In the genomic region with DNA sequence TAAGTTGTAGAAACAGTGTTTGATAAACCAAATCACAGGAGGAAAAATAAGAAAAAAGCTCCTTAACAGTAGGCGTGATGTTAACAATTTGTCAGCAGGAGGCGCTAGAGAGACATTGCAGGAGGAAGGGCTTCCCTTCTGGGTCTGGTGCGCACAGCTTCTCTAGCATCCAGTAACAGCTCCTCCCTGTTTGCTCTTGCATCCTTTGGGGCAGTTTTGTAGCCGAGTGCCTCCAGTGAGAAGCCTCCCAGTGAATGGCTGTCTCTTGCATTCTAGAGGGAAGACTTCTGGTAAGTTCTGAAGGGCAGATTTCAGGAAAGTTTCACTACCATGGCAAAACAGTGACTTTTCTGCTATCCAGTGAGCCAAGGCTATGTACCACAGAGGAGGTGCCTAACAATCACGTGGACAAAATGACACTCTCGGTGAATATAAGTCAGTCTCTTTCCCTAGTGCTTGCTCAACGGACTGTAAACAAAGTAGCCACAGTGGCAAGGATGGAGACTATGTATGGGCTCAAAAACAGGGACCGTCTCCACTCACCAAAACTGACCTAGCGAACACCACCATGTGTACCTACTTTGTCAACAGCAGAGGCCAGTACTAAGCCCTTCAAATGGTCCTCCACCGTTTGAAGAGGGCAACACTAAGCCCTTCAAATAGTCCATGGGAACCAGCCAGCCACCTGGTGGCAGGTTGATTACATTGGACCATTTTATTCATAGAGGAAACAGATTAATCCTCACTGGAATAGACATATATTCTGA, we compare ENCODE assay signal across 9 cellular contexts. TPM values are rescaled to one million over a fixed set of nuclear protein-coding genes. Genes with fewer than 3 reads are reported as not detected.
DNase-seq lines count a peak whose midpoint lies in the region; ATAC-seq, FAIRE-seq and TF ChIP-seq lines count a peak whose summit lies in the region.
"Had no signal": no experiment of that assay in that cellular context is flagged by ENCODE, and none has a peak within 500 bp of the region (broad histone marks: within the 10 kb centered on the region; RNA-seq: fewer than 3 reads in every experiment).

No MANE protein-coding gene starts in this region.

- peaks cover 5% of the 10 kb centered on the region for H3K4me1 Mint-ChIP-seq in progenitor cell of endocrine pancreas (ENCODE audit: low read depth)

- peaks cover 4% of the 10 kb centered on the region for H3K9me3 Mint-ChIP-seq in progenitor cell of endocrine pancreas (ENCODE audit: low read depth)

- no peaks in the 10 kb centered on the region for H3K36me3 Mint-ChIP-seq in progenitor cell of endocrine pancreas (ENCODE audit: insufficient read depth)

- in situ Hi-C loops in SK-MEL-5 (cut with HindIII; ENCODE audit: low pct_unique_long_range_greater_than_20kb, low sequenced_read_pairs), result no loop called here

- H3K4me3 Mint-ChIP-seq in progenitor cell of endocrine pancreas (ENCODE audit: low read depth), result no peak overlapping the region

- peaks cover 17% of the 10 kb centered on the region for H3K27me3 Mint-ChIP-seq in progenitor cell of endocrine pancreas

- no peak for ATAC-seq in HG03039 (IDR thresholded peaks at IDR 0.05; ENCODE audit: unreplicated experiment)

- TF ChIP-seq CTCF in progenitor cell of endocrine pancreas (IDR thresholded peaks at IDR 0.05; ENCODE audit: unreplicated experiment), result peak; percentile 91

- TF ChIP-seq POLR2A in H54 (IDR thresholded peaks at IDR 0.05; ENCODE audit: low read depth, low read length), result no peak

- no peak overlapping the region for H3K27ac Mint-ChIP-seq in progenitor cell of endocrine pancreas

- intact Hi-C loops in head of caudate nucleus (cut with DNase I), result no loop called here

- FAIRE-seq in H54 (lab: Jason Lieb, UNC), result peak; percentile 72
- FAIRE-seq: endometrium had no signal

- DNase-seq in EH (ENCODE audit: low read depth) (peak; percentile 76), H54 (ENCODE audit: insufficient read length, low spot score) (peak; percentile 34), NAMALWA (ENCODE audit: low spot score) (peak; percentile 85), SK-MEL-5 (ENCODE audit: low read depth, low spot score) (peak; percentile 82), head of caudate nucleus (peak; percentile 33 to 91 (median 74)), progenitor cell of endocrine pancreas (ENCODE audit: low spot score, unreplicated experiment) (peak; percentile 30)
- peak; percentile 51 for DNase-seq in activated naive CD4-positive, alpha-beta T cell treated with anti-CD3 and anti-CD28 coated beads, Interleukin-2, amount 50 U/mL, for 16 hours

RNA-seq across cellular contexts. Expression of gene ZNF396, which starts 9.6 kb away (rescaled TPM):
- total RNA-seq in SK-MEL-5 (2014; rRNA removed; shearing (Covaris generic)), result 4.5 and 5.1 TPM in 2 replicates
- polyA plus RNA-seq in SK-MEL-5 (2015; cell fraction: cytosol; rRNA removed), result 1.5 TPM in 2 replicates
- 0.60 and 2.5 TPM in 2 replicates for polyA plus RNA-seq in SK-MEL-5 (2015; cell fraction: nucleus; rRNA removed)
- 4.5 and 5.9 TPM in 2 replicates for total RNA-seq in progenitor cell of endocrine pancreas

RNA-seq across cellular contexts. Expression of gene ZNF24, which starts 42.6 kb away (rescaled TPM):
- total RNA-seq in SK-MEL-5 (2014; rRNA removed; shearing (Covaris generic)), result 62.9 and 64.7 TPM in 2 replicates
- polyA plus RNA-seq in SK-MEL-5 (2015; cell fraction: cytosol; rRNA removed), result 26.1 and 33.0 TPM in 2 replicates
- 71.5 and 79.8 TPM in 2 replicates for polyA plus RNA-seq in SK-MEL-5 (2015; cell fraction: nucleus; rRNA removed)
- total RNA-seq in progenitor cell of endocrine pancreas, result 70.3 and 76.1 TPM in 2 replicates

Comparison
In these comparisons a context has a peak if more than half of its experiments do, and no peak if none do; other contexts are left out.
1. DNase-seq: peak in every context shown above with its lines; median percentile 85 in NAMALWA; 82 in SK-MEL-5; 76 in EH; 74 in head of caudate nucleus; 51 in activated naive CD4-positive, alpha-beta T cell treated with anti-CD3 and anti-CD28 coated beads, Interleukin-2, amount 50 U/mL, for 16 hours; 34 in H54; 30 in progenitor cell of endocrine pancreas.